Comparison of ENCODE assay signal across 8 cellular contexts in the genomic region with DNA sequence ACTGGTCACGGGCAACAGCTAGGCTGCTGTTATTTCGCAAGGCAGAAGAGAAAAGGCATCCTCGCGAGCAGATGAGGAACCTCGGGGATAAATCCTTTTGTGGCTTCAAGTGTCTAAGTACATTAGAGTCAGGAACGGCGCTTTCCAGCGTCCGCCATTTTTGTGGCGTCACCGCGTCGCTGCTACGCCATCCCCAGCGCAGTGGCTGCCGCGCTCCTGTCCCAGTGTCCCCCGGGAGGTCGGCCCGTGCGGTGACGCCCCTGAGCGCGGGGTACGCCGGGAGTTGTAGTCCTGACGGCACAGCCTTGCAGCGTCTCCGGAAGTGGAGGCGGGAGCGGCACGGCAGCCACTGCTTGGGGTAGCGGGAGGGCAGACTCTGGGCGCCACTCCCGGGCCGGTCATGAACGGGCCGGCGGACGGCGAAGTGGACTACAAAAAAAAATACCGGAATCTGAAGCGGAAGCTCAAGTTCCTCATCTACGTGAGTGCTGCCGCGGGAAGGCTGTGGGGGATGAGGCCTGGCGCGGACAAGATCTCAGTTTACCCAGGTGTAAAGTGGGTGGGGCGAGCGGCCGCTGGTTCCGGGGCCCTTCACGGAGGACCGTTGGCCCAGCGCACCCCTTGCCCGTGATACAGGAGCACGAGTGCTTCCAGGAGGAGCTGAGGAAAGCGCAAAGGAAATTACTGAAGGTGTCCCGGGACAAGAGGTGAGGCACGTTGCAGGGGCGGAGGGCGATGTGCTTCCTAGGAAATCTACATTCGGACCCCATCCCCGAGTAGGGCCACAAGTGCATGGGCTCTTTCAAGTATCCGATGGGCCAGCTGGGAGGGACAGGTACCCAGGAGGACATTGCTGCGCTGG. TPM values are rescaled to one million over a fixed set of nuclear protein-coding genes. Genes with fewer than 3 reads are reported as not detected.
A peak's percentile ranks its signal among the peaks of the same experiment; 100 is the strongest.
DNase-seq lines count a peak whose midpoint lies in the region; ATAC-seq, FAIRE-seq and TF ChIP-seq lines count a peak whose summit lies in the region.

A gene with protein sequence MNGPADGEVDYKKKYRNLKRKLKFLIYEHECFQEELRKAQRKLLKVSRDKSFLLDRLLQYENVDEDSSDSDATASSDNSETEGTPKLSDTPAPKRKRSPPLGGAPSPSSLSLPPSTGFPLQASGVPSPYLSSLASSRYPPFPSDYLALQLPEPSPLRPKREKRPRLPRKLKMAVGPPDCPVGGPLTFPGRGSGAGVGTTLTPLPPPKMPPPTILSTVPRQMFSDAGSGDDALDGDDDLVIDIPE (plus strand): TSS at position 331 of the 862 bp plus-strand sequence. CDS start 70 bp downstream, at position 401.

- TF ChIP-seq EP300 in esophagus muscularis mucosa (IDR thresholded peaks at IDR 0.05) = no peak

- no peaks in the 10 kb centered on the region for H3K27me3 ChIP-seq in esophagus muscularis mucosa

- 0% methylated on average over 20 of the region's 66 CpGs for WGBS in esophagus muscularis mucosa

- no peak for TF ChIP-seq CTCF in esophagus muscularis mucosa (IDR thresholded peaks at IDR 0.05)

- peak; percentile 51 for FAIRE-seq in RCC 7860 (lab: Jason Lieb, UNC)

- H3K4me1 ChIP-seq in esophagus muscularis mucosa = peaks cover 24 to 33% (median 27%) of the 10 kb centered on the region in 4 donors

- no peaks in the 10 kb centered on the region for H3K27me3 Mint-ChIP-seq in activated T-cell treated with anti-CD3 and anti-CD28 coated beads, Interleukin-2, amount 50 U/mL, for 72 hours (ENCODE audit: low read depth)

- H3K27ac ChIP-seq in esophagus muscularis mucosa (replicated peaks in 1 of 4) = peak within 1 kb of the TSS; percentile 96 to 99 (median 96)

- intact Hi-C loops in esophagus muscularis mucosa (cut with DNase I) = loop anchor here (1.0 to 10.0 kb wide), 2 partner anchors 22 to 201 kb away; a partner anchor contains a TSS

- H3K4me1 Mint-ChIP-seq in activated T-cell treated with anti-CD3 and anti-CD28 coated beads, Interleukin-2, amount 50 U/mL, for 72 hours (ENCODE audit: low read depth) = peaks cover 25% of the 10 kb centered on the region
- peaks cover 44% of the 10 kb centered on the region for H3K4me1 Mint-ChIP-seq in stimulated activated effector memory CD8-positive, alpha-beta T cell treated with anti-CD3 and anti-CD28 coated beads, Interleukin-12 subunit alpha, Interleukin-12 subunit beta, amount 100 ng/mL, for 72 hours

- H3K4me3 Mint-ChIP-seq in activated T-cell treated with anti-CD3 and anti-CD28 coated beads, Interleukin-2, amount 50 U/mL, for 72 hours = peak within 1 kb of the TSS; percentile 97 to 98
- H3K4me3 Mint-ChIP-seq in stimulated activated effector memory CD8-positive, alpha-beta T cell treated with anti-CD3 and anti-CD28 coated beads, Interleukin-12 subunit alpha, Interleukin-12 subunit beta, amount 100 ng/mL, for 72 hours = peak within 1 kb of the TSS; percentile 98

- peak within 1 kb of the TSS; percentile 83 to 91 (median 87) for H3K4me3 ChIP-seq in esophagus muscularis mucosa

- no peaks in the 10 kb centered on the region for H3K9me3 ChIP-seq in esophagus muscularis mucosa

- no peaks in the 10 kb centered on the region for H3K9me3 Mint-ChIP-seq in activated T-cell treated with anti-CD3 and anti-CD28 coated beads, Interleukin-2, amount 50 U/mL, for 72 hours
- H3K9me3 Mint-ChIP-seq in stimulated activated effector memory CD8-positive, alpha-beta T cell treated with anti-CD3 and anti-CD28 coated beads, Interleukin-12 subunit alpha, Interleukin-12 subunit beta, amount 100 ng/mL, for 72 hours = no peaks in the 10 kb centered on the region

- DNase-seq in DMS79 (lab: John Stamatoyannopoulos, UW) (peak; percentile 86), KG1 (lab: John Stamatoyannopoulos, UW) (peak; percentile 98), RCC 7860 (ENCODE audit: low spot score) (peak; percentile 90), esophagus muscularis mucosa (ENCODE audit: extremely low spot score) (peak; percentile 99), myocyte (ENCODE audit: low read depth) (peak; percentile 97)
- peak; percentile 99 to 100 for DNase-seq in activated T-cell treated with anti-CD3 and anti-CD28 coated beads, Interleukin-2, amount 50 U/mL, for 72 hours
- DNase-seq in stimulated activated effector memory CD8-positive, alpha-beta T cell treated with anti-CD3 and anti-CD28 coated beads, Interleukin-12 subunit alpha, Interleukin-12 subunit beta, amount 100 ng/mL, for 72 hours (ENCODE audit: low spot score in 2 of 2) = peak; percentile 96 to 99

- H3K36me3 ChIP-seq in esophagus muscularis mucosa = peaks cover 2 to 66% (median 51%) of the 10 kb centered on the region in 4 donors

- peak; percentile 84 for ATAC-seq in GM21723 (IDR thresholded peaks at IDR 0.05; ENCODE audit: unreplicated experiment)
- peak; percentile 98 for ATAC-seq in activated T-cell treated with anti-CD3 and anti-CD28 coated beads, Interleukin-2, amount 50 U/mL, for 72 hours (replicated peaks in 1 of 2)
- ATAC-seq in stimulated activated effector memory CD8-positive, alpha-beta T cell treated with anti-CD3 and anti-CD28 coated beads, Interleukin-12 subunit alpha, Interleukin-12 subunit beta, amount 100 ng/mL, for 72 hours = peak; percentile 99

- TF ChIP-seq POLR2A in esophagus muscularis mucosa (IDR thresholded peaks at IDR 0.05; ENCODE audit: low read depth) = peak; percentile 4

- H3K36me3 Mint-ChIP-seq in activated T-cell treated with anti-CD3 and anti-CD28 coated beads, Interleukin-2, amount 50 U/mL, for 72 hours (ENCODE audit: insufficient read depth in 2 of 2) = peaks cover 1 to 5% of the 10 kb centered on the region in 2 donors
- H3K36me3 Mint-ChIP-seq in stimulated activated effector memory CD8-positive, alpha-beta T cell treated with anti-CD3 and anti-CD28 coated beads, Interleukin-12 subunit alpha, Interleukin-12 subunit beta, amount 100 ng/mL, for 72 hours = peaks cover 97% of the 10 kb centered on the region

- H3K27ac Mint-ChIP-seq in activated T-cell treated with anti-CD3 and anti-CD28 coated beads, Interleukin-2, amount 50 U/mL, for 72 hours = peak within 1 kb of the TSS; percentile 92
- H3K27ac Mint-ChIP-seq in stimulated activated effector memory CD8-positive, alpha-beta T cell treated with anti-CD3 and anti-CD28 coated beads, Interleukin-12 subunit alpha, Interleukin-12 subunit beta, amount 100 ng/mL, for 72 hours = peak within 1 kb of the TSS; percentile 99

RNA-seq across cellular contexts. Expression of the gene that starts here (rescaled TPM):
- total RNA-seq in activated T-cell treated with anti-CD3 and anti-CD28 coated beads, Interleukin-2, amount 50 U/mL, for 72 hours = 100 to 1,000 TPM in 1 of 2 donors, 10 to 100 TPM in 1; 98.5 to 116 TPM
- 10 to 100 TPM; 38.2 to 58.1 (median 43.5) TPM for total RNA-seq in esophagus muscularis mucosa
- total RNA-seq in myocyte = 43.8 and 97.6 TPM in 2 replicates
- polyA plus RNA-seq in myocyte (2012) = 48.0 TPM

Comparison
In these comparisons a context has a peak if more than half of its experiments do, and no peak if none do; other contexts are left out.
1. Peak in every context shown above with its lines: DNase-seq, ATAC-seq, H3K4me3 ChIP-seq and H3K27ac ChIP-seq.